In genomic region chr5:171926311-171926710, GRCh38 we compare ENCODE assay signal across 11 cellular contexts.
DNase-seq lines count a peak whose midpoint lies in the region; ATAC-seq and TF ChIP-seq lines count a peak whose summit lies in the region.
"Had no signal": no experiment of that assay in that cellular context is flagged by ENCODE, and none has a peak within 500 bp of the region (broad histone marks: within the 10 kb centered on the region; RNA-seq: fewer than 3 reads in every experiment).

No MANE protein-coding gene starts in this region.

- ATAC-seq in GM19397 (IDR thresholded peaks at IDR 0.05; ENCODE audit: unreplicated experiment) (peak; percentile 85), HG02840 (IDR thresholded peaks at IDR 0.05; ENCODE audit: low FRiP score, unreplicated experiment) (peak; percentile 59)
- peak; percentile 91 for ATAC-seq in stimulated activated memory B cell treated with anti-CD40 and anti-IgM and Interleukin-4, amounts not matched to agents 10 μg/mL and 1 μg/mL and 100 μg/mL, for 72 hours

- TF ChIP-seq CTCF in brain microvascular endothelial cell (IDR thresholded peaks at IDR 0.05; ENCODE audit: low read depth, low read length, missing control alignments): no peak
- TF ChIP-seq CTCF in Caco-2 (IDR thresholded peaks at IDR 0.05; ENCODE audit: insufficient read depth in 1 of 2, low read depth in 1 of 2, low read length in 1 of 2, severe bottlenecking in 1 of 2, unreplicated experiment in 1 of 2): no peak
- no peak for TF ChIP-seq CTCF in GM13976 (IDR thresholded peaks at IDR 0.05; ENCODE audit: borderline replicate concordance, control extremely low read depth, extremely low read depth, insufficient read depth, missing control alignments)

- POLR2A ChIA-PET in Caco-2 (lab: Charles Lee): no interaction called here

- intact Hi-C loops in Caco-2 (cut with micrococcal nuclease; ENCODE audit: unreplicated experiment): no loop called here

- peaks cover 67% of the 10 kb centered on the region for H3K4me1 Mint-ChIP-seq in stimulated activated memory B cell treated with anti-CD40 and anti-IgM and Interleukin-4, amounts not matched to agents 10 μg/mL and 1 μg/mL and 100 μg/mL, for 72 hours
- H3K4me1 Mint-ChIP-seq in Caco-2 (ENCODE audit: low read depth, unreplicated experiment): no peaks in the 10 kb centered on the region

- CTCF ChIA-PET in Caco-2 (lab: Charles Lee): no interaction called here

- no peaks in the 10 kb centered on the region for H3K4me1 ChIP-seq in Caco-2

- H3K9me3 ChIP-seq in Caco-2: peaks cover 10% of the 10 kb centered on the region; the same call in 1 of the 2 replicates

- H3K36me3 Mint-ChIP-seq in stimulated activated memory B cell treated with anti-CD40 and anti-IgM and Interleukin-4, amounts not matched to agents 10 μg/mL and 1 μg/mL and 100 μg/mL, for 72 hours: peaks cover 25% of the 10 kb centered on the region
- H3K36me3 Mint-ChIP-seq in Caco-2 (ENCODE audit: insufficient read depth, unreplicated experiment): peaks cover 10% of the 10 kb centered on the region

- H3K4me3 ChIP-seq in brain microvascular endothelial cell (ENCODE audit: low read depth, low read length) (no peak overlapping the region), Caco-2 (ENCODE audit: low read depth, low read length) (no peak overlapping the region)
- H3K4me3 ChIP-seq: SK-N-MC had no signal

- in situ Hi-C loops in brain microvascular endothelial cell (cut with HindIII; ENCODE audit: low pct_ligation_motif_present, low sequenced_read_pairs) (no loop called here), GM13976 (cut with MboI; ENCODE audit: low sequenced_read_pairs, unreplicated experiment) (no loop called here)

- H3K27ac ChIP-seq in brain microvascular endothelial cell: no peak overlapping the region
- H3K27ac ChIP-seq: SK-N-MC had no signal

- H3K9me3 Mint-ChIP-seq in stimulated activated memory B cell treated with anti-CD40 and anti-IgM and Interleukin-4, amounts not matched to agents 10 μg/mL and 1 μg/mL and 100 μg/mL, for 72 hours: peaks cover 3% of the 10 kb centered on the region
- no peaks in the 10 kb centered on the region for H3K9me3 Mint-ChIP-seq in Caco-2 (ENCODE audit: unreplicated experiment)

- H3K36me3 ChIP-seq in brain microvascular endothelial cell (replicated peaks): no peaks in the 10 kb centered on the region
- H3K36me3 ChIP-seq in Caco-2 (ENCODE audit: control insufficient read depth, insufficient read depth, low read length): no peaks in the 10 kb centered on the region

- H3K27me3 ChIP-seq in brain microvascular endothelial cell (replicated peaks): no peaks in the 10 kb centered on the region
- H3K27me3 ChIP-seq in Caco-2 (replicated peaks; ENCODE audit: control insufficient read depth, insufficient read depth, low read length): no peaks in the 10 kb centered on the region

- no peaks in the 10 kb centered on the region for H3K27me3 Mint-ChIP-seq in stimulated activated memory B cell treated with anti-CD40 and anti-IgM and Interleukin-4, amounts not matched to agents 10 μg/mL and 1 μg/mL and 100 μg/mL, for 72 hours
- H3K27me3 Mint-ChIP-seq in Caco-2 (ENCODE audit: insufficient read depth, unreplicated experiment): no peaks in the 10 kb centered on the region

- H3K27ac Mint-ChIP-seq in stimulated activated memory B cell treated with anti-CD40 and anti-IgM and Interleukin-4, amounts not matched to agents 10 μg/mL and 1 μg/mL and 100 μg/mL, for 72 hours: peak overlapping the region; percentile 77
- no peak overlapping the region for H3K27ac Mint-ChIP-seq in Caco-2 (ENCODE audit: unreplicated experiment)

- peak; percentile 11 to 35 for DNase-seq in NOMO-1 (lab: John Stamatoyannopoulos, UW; ENCODE audit: unreplicated experiment in 2 of 2)
- DNase-seq in brain microvascular endothelial cell: no peak
- DNase-seq in Caco-2: no peak
- DNase-seq in GM13976 (ENCODE audit: low spot score): no peak
- DNase-seq: DMS53, KG1, substantia nigra had no signal

- no TSS peak for BruUV-seq in Caco-2 (replicated peaks; lab: Mats Ljungman, UMichigan)

- peak overlapping the region; percentile 3 for H3K4me3 Mint-ChIP-seq in stimulated activated memory B cell treated with anti-CD40 and anti-IgM and Interleukin-4, amounts not matched to agents 10 μg/mL and 1 μg/mL and 100 μg/mL, for 72 hours
- no peak overlapping the region for H3K4me3 Mint-ChIP-seq in Caco-2 (ENCODE audit: unreplicated experiment)

Comparison
In these comparisons a context has a peak if more than half of its experiments do, and no peak if none do; other contexts are left out.
1. DNase-seq: peak in NOMO-1 (2 of 2); none in brain microvascular endothelial cell (single experiment), Caco-2 (0 of 2) and GM13976 (single experiment).
2. Peak in every context shown above with its lines, with median percentiles within 50 percentile points of each other: ATAC-seq.